In the genomic region with DNA sequence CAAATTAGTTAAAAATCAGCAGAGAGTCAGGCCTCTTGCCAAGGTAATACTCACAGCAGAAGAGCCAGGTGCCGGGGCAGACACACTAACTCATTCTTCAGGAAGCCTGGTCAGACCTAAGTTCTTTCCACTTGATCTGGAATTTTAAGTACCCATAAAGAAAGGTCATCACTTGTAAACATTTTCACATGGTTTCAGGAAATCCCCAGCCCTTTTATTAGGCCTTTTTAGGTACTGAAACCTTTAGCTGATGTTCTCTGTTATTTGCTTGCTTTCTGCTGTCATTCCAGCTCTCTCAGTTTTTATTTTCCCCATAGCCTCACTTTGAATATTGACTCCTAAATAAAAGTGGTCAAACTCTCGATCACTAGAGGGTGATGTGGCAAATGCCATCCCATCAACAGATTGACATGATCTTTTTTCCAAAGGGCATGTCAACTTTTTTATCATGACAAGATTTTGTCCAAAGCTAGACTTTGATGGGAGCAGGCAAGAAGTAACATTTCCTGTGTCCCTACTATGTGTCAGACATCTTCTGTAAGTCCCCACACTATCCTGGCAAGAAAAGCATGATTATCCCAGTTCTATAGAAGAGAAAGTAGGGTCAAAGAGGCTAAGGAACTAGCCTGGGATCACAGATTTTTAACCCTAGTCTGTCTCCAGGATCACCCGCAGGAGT, we compare ENCODE assay signal across 9 cellular contexts. TPM values are rescaled to one million over a fixed set of nuclear protein-coding genes. Genes with fewer than 3 reads are reported as not detected.
DNase-seq lines count a peak whose midpoint lies in the region; ATAC-seq, FAIRE-seq and TF ChIP-seq lines count a peak whose summit lies in the region.
"Had no signal": no experiment of that assay in that cellular context is flagged by ENCODE, and none has a peak within 500 bp of the region (broad histone marks: within the 10 kb centered on the region; RNA-seq: fewer than 3 reads in every experiment).

No MANE protein-coding gene starts in this region.

- DNase-seq in activated CD4-positive, alpha-beta T cell treated with anti-CD3 and anti-CD28 coated beads, Interleukin-2, amount 10 ng/mL, durations not matched to agents 24 days and 14 days, result no peak
- DNase-seq in activated CD4-positive, alpha-beta T cell treated with anti-CD3 and anti-CD28 coated beads for 4 hours, result no peak
- DNase-seq in RPMI8226, result peak; percentile 61
- DNase-seq in endothelial cell of umbilical vein (ENCODE audit: low read depth, low spot score), result peak; percentile 21
- no peak for DNase-seq in stimulated activated naive B cell treated with anti-CD40 and anti-IgM and Interleukin-4, amounts not matched to agents 10 μg/mL and 1 μg/mL and 100 μg/mL, for 72 hours
- no peak for DNase-seq in PC-9
- no peak for DNase-seq in iPS-NIHi11 (ENCODE audit: low spot score)
- DNase-seq in epidermal melanocyte (ENCODE audit: insufficient read length, low spot score), result no peak
- DNase-seq: testis had no signal

- dilution Hi-C loops in endothelial cell of umbilical vein (cut with MboI; ENCODE audit: extremely low pct_ligation_motif_present, low sequenced_read_pairs), result no loop called here

- H3K9me2 ChIP-seq in PC-9 (ENCODE audit: insufficient read depth), result no peaks in the 10 kb centered on the region

- H3K27ac Mint-ChIP-seq in activated CD4-positive, alpha-beta T cell treated with anti-CD3 and anti-CD28 coated beads, Interleukin-2, amount 10 ng/mL, durations not matched to agents 24 days and 14 days, result peak overlapping the region; percentile 91
- peak overlapping the region; percentile 98 for H3K27ac Mint-ChIP-seq in stimulated activated naive B cell treated with anti-CD40 and anti-IgM and Interleukin-4, amounts not matched to agents 10 μg/mL and 1 μg/mL and 100 μg/mL, for 72 hours

- no peak for FAIRE-seq in endothelial cell of umbilical vein (lab: Jason Lieb, UNC)

- CTCF ChIA-PET in endothelial cell of umbilical vein (lab: Charles Lee), result interaction anchor here (1.1 to 7.4 kb wide), 3 partner anchors 8 to 49 kb away, joined by 3 to 86 read pairs (median 3); no protein-coding TSS in a partner anchor
- CTCF ChIA-PET in PC-9 (lab: Charles Lee), result interaction anchor here (0.5 kb wide), 1 partner anchor 11 kb away, joined by 6 read pairs; no protein-coding TSS in a partner anchor

- no peaks in the 10 kb centered on the region for H4K20me1 ChIP-seq in endothelial cell of umbilical vein (replicated peaks; ENCODE audit: control insufficient read depth, extremely low read depth, insufficient read depth, low read length)
- peaks cover 5% of the 10 kb centered on the region for H4K20me1 ChIP-seq in PC-9 (ENCODE audit: insufficient read depth)

- H3K27me3 Mint-ChIP-seq in activated CD4-positive, alpha-beta T cell treated with anti-CD3 and anti-CD28 coated beads, Interleukin-2, amount 10 ng/mL, durations not matched to agents 24 days and 14 days, result no peaks in the 10 kb centered on the region
- H3K27me3 Mint-ChIP-seq in stimulated activated naive B cell treated with anti-CD40 and anti-IgM and Interleukin-4, amounts not matched to agents 10 μg/mL and 1 μg/mL and 100 μg/mL, for 72 hours, result no peaks in the 10 kb centered on the region

- peaks cover 2% of the 10 kb centered on the region for H3K79me2 ChIP-seq in endothelial cell of umbilical vein (ENCODE audit: control insufficient read depth, insufficient read depth, low read length)
- peaks cover 12% of the 10 kb centered on the region for H3K79me2 ChIP-seq in PC-9 (ENCODE audit: low read depth)

- H3K9me3 Mint-ChIP-seq in activated CD4-positive, alpha-beta T cell treated with anti-CD3 and anti-CD28 coated beads, Interleukin-2, amount 10 ng/mL, durations not matched to agents 24 days and 14 days, result no peaks in the 10 kb centered on the region
- H3K9me3 Mint-ChIP-seq in stimulated activated naive B cell treated with anti-CD40 and anti-IgM and Interleukin-4, amounts not matched to agents 10 μg/mL and 1 μg/mL and 100 μg/mL, for 72 hours, result no peaks in the 10 kb centered on the region

- H3K4me3 Mint-ChIP-seq in activated CD4-positive, alpha-beta T cell treated with anti-CD3 and anti-CD28 coated beads, Interleukin-2, amount 10 ng/mL, durations not matched to agents 24 days and 14 days, result peak overlapping the region; percentile 78
- peak overlapping the region; percentile 75 to 80 for H3K4me3 Mint-ChIP-seq in stimulated activated naive B cell treated with anti-CD40 and anti-IgM and Interleukin-4, amounts not matched to agents 10 μg/mL and 1 μg/mL and 100 μg/mL, for 72 hours

- no TSS peak for BruUV-seq in endothelial cell of umbilical vein (replicated peaks; lab: Mats Ljungman, UMichigan)
- BruUV-seq in PC-9 (replicated peaks; lab: Mats Ljungman, UMichigan), result no TSS peak

- intact Hi-C loops in activated CD4-positive, alpha-beta T cell treated with anti-CD3 and anti-CD28 coated beads, Interleukin-2, amount 10 ng/mL, durations not matched to agents 24 days and 14 days (cut with micrococcal nuclease), result loop anchor here (1.0 to 2.0 kb wide), 2 partner anchors 49 to 121 kb away; no protein-coding TSS in a partner anchor
- intact Hi-C loops in endothelial cell of umbilical vein (cut with micrococcal nuclease), result no loop called here
- intact Hi-C loops in PC-9 (cut with micrococcal nuclease; ENCODE audit: unreplicated experiment), result loop anchor here (10.0 kb wide), 1 partner anchor 97 kb away; no protein-coding TSS in a partner anchor

- ATAC-seq in stimulated activated naive B cell treated with anti-CD40 and anti-IgM and Interleukin-4, amounts not matched to agents 10 μg/mL and 1 μg/mL and 100 μg/mL, for 72 hours (replicated peaks), result peak; percentile 27 to 32

- TF ChIP-seq CTCF in endothelial cell of umbilical vein (IDR thresholded peaks at IDR 0.05; ENCODE audit: extremely low read depth in 1 of 2, insufficient read depth in 1 of 2, low read depth in 1 of 2, low read length in 2 of 2) (no peak), PC-9 (conservative IDR thresholded peaks at IDR 0.05) (no peak)

- H3K27ac ChIP-seq in endothelial cell of umbilical vein (ENCODE audit: insufficient read depth, low read depth, low read length), result no peak overlapping the region
- H3K27ac ChIP-seq in PC-9, result no peak overlapping the region
- H3K27ac ChIP-seq: testis had no signal

- no peak overlapping the region for H3K9ac ChIP-seq in endothelial cell of umbilical vein (replicated peaks; ENCODE audit: extremely low read depth, insufficient read depth, low read length)

- H3F3A ChIP-seq in PC-9 (ENCODE audit: insufficient read depth, low read depth), result peaks cover 19% of the 10 kb centered on the region

- H3K9me3 ChIP-seq in endothelial cell of umbilical vein (replicated peaks; ENCODE audit: control insufficient read depth, insufficient read depth, low read length), result no peaks in the 10 kb centered on the region
- H3K9me3 ChIP-seq in PC-9 (ENCODE audit: insufficient read depth, low read depth), result no peaks in the 10 kb centered on the region
- H3K9me3 ChIP-seq: testis had no signal

- H3K36me3 Mint-ChIP-seq in activated CD4-positive, alpha-beta T cell treated with anti-CD3 and anti-CD28 coated beads, Interleukin-2, amount 10 ng/mL, durations not matched to agents 24 days and 14 days (ENCODE audit: low read depth), result peaks cover 59% of the 10 kb centered on the region
- peaks cover 25 to 46% of the 10 kb centered on the region in 2 donors for H3K36me3 Mint-ChIP-seq in stimulated activated naive B cell treated with anti-CD40 and anti-IgM and Interleukin-4, amounts not matched to agents 10 μg/mL and 1 μg/mL and 100 μg/mL, for 72 hours

- no peak overlapping the region for H3K4me3 ChIP-seq in endothelial cell of umbilical vein (replicated peaks in 1 of 3; ENCODE audit: insufficient read depth in 1 of 3, low read depth in 1 of 3, low read length in 3 of 3)
- no peak overlapping the region for H3K4me3 ChIP-seq in PC-9
- H3K4me3 ChIP-seq: testis had no signal

- peaks cover 15 to 17% of the 10 kb centered on the region in 2 experiments for H3K36me3 ChIP-seq in endothelial cell of umbilical vein (ENCODE audit: control insufficient read depth in 2 of 2, extremely low read depth in 1 of 2, insufficient read depth in 2 of 2, low read length in 2 of 2)
- peaks cover 31% of the 10 kb centered on the region for H3K36me3 ChIP-seq in PC-9 (ENCODE audit: low read depth)

- H2AFZ ChIP-seq in endothelial cell of umbilical vein (ENCODE audit: low read depth, low read length) (no peak overlapping the region), PC-9 (no peak overlapping the region)

- H3K9me1 ChIP-seq in endothelial cell of umbilical vein (replicated peaks; ENCODE audit: control insufficient read depth, extremely low read depth, insufficient read depth, low read length), result no peaks in the 10 kb centered on the region

- H3K4me2 ChIP-seq in endothelial cell of umbilical vein (ENCODE audit: insufficient read depth, low read length), result no peak overlapping the region
- no peak overlapping the region for H3K4me2 ChIP-seq in PC-9

- H3K27me3 ChIP-seq in endothelial cell of umbilical vein (ENCODE audit: control insufficient read depth in 2 of 2, insufficient read depth in 2 of 2, low read length in 2 of 2) (no peaks in the 10 kb centered on the region), PC-9 (ENCODE audit: insufficient read depth, low read depth) (no peaks in the 10 kb centered on the region)
- H3K27me3 ChIP-seq: testis had no signal

- no peak for TF ChIP-seq POLR2A in endothelial cell of umbilical vein (IDR thresholded peaks at IDR 0.05; ENCODE audit: low read depth, low read length)

- H3K4me1 Mint-ChIP-seq in activated CD4-positive, alpha-beta T cell treated with anti-CD3 and anti-CD28 coated beads, Interleukin-2, amount 10 ng/mL, durations not matched to agents 24 days and 14 days, result peaks cover 46% of the 10 kb centered on the region
- H3K4me1 Mint-ChIP-seq in stimulated activated naive B cell treated with anti-CD40 and anti-IgM and Interleukin-4, amounts not matched to agents 10 μg/mL and 1 μg/mL and 100 μg/mL, for 72 hours, result peaks cover 61 to 87% of the 10 kb centered on the region in 2 donors

- H3K4me1 ChIP-seq in endothelial cell of umbilical vein (ENCODE audit: control insufficient read depth, extremely low read depth, insufficient read depth, low read length) (peaks cover 21% of the 10 kb centered on the region), PC-9 (replicated peaks; ENCODE audit: insufficient read depth) (peaks cover 18% of the 10 kb centered on the region)

- POLR2A ChIA-PET in endothelial cell of umbilical vein (lab: Charles Lee), result no interaction called here
- POLR2A ChIA-PET in PC-9 (lab: Charles Lee; ENCODE audit: unreplicated experiment), result no interaction called here

RNA-seq across cellular contexts. Expression of a gene that starts 5.7 kb away (rescaled TPM):
- 61.5 and 66.1 TPM in 2 replicates for total RNA-seq in activated CD4-positive, alpha-beta T cell treated with anti-CD3 and anti-CD28 coated beads, Interleukin-2, amount 10 ng/mL, durations not matched to agents 24 days and 14 days
- total RNA-seq in endothelial cell of umbilical vein (74.8 and 75.0 TPM in 2 replicates), PC-9 (2021) (84.8 and 86.7 TPM in 2 replicates)
- 65.0 and 78.6 TPM in 2 replicates for polyA plus RNA-seq in endothelial cell of umbilical vein
- 88.6 and 96.2 TPM in 2 replicates for polyA plus RNA-seq in endothelial cell of umbilical vein (2011; cell fraction: cytosol; rRNA removed)
- polyA plus RNA-seq in endothelial cell of umbilical vein (2011; cell fraction: nucleus; rRNA removed), result 193 and 227 TPM in 2 replicates
- polyA plus RNA-seq in endothelial cell of umbilical vein (2012), result 98.1 and 134 TPM in 2 replicates
- 57.8 and 58.6 TPM in 2 replicates for polyA minus RNA-seq in endothelial cell of umbilical vein
- polyA minus RNA-seq in endothelial cell of umbilical vein (2011; cell fraction: cytosol; rRNA and poly(A)+ RNA removed), result 28.8 TPM
- polyA minus RNA-seq in endothelial cell of umbilical vein (2011; cell fraction: nucleus; rRNA and poly(A)+ RNA removed), result 26.9 and 38.7 TPM in 2 replicates

RNA-seq across cellular contexts. Expression of a gene that starts 7.1 kb away (rescaled TPM):
- 89.1 and 90.5 TPM in 2 replicates for total RNA-seq in activated CD4-positive, alpha-beta T cell treated with anti-CD3 and anti-CD28 coated beads, Interleukin-2, amount 10 ng/mL, durations not matched to agents 24 days and 14 days
- total RNA-seq in endothelial cell of umbilical vein (48.1 and 50.7 TPM in 2 replicates), PC-9 (2021) (49.3 and 54.3 TPM in 2 replicates)
- 6.7 and 13.9 TPM in 2 replicates for polyA plus RNA-seq in endothelial cell of umbilical vein
- polyA plus RNA-seq in endothelial cell of umbilical vein (2011; cell fraction: cytosol; rRNA removed), result 15.8 and 16.0 TPM in 2 replicates
- polyA plus RNA-seq in endothelial cell of umbilical vein (2011; cell fraction: nucleus; rRNA removed), result 63.9 and 70.1 TPM in 2 replicates
- 35.0 and 37.2 TPM in 2 replicates for polyA plus RNA-seq in endothelial cell of umbilical vein (2012)
- polyA minus RNA-seq in endothelial cell of umbilical vein, result 45.0 and 49.8 TPM in 2 replicates
- 16.8 TPM for polyA minus RNA-seq in endothelial cell of umbilical vein (2011; cell fraction: cytosol; rRNA and poly(A)+ RNA removed)
- 112 and 125 TPM in 2 replicates for polyA minus RNA-seq in endothelial cell of umbilical vein (2011; cell fraction: nucleus; rRNA and poly(A)+ RNA removed)

RNA-seq across cellular contexts. Expression of a gene that starts 29.8 kb away (rescaled TPM):
- 0.47 TPM in 1 of 2 replicates, not detected in the other for total RNA-seq in activated CD4-positive, alpha-beta T cell treated with anti-CD3 and anti-CD28 coated beads, Interleukin-2, amount 10 ng/mL, durations not matched to agents 24 days and 14 days
- total RNA-seq in endothelial cell of umbilical vein, result not detected in 2 replicates
- polyA plus RNA-seq in endothelial cell of umbilical vein, result not detected in 2 replicates
- not detected in 2 replicates for polyA plus RNA-seq in endothelial cell of umbilical vein (2011; cell fraction: cytosol; rRNA removed)
- polyA plus RNA-seq in endothelial cell of umbilical vein (2011; cell fraction: nucleus; rRNA removed), result not detected in 2 replicates
- polyA plus RNA-seq in endothelial cell of umbilical vein (2012), result not detected in 2 replicates
- polyA minus RNA-seq in endothelial cell of umbilical vein, result not detected in 2 replicates
- polyA minus RNA-seq in endothelial cell of umbilical vein (2011; cell fraction: cytosol; rRNA and poly(A)+ RNA removed), result not detected
- polyA minus RNA-seq in endothelial cell of umbilical vein (2011; cell fraction: nucleus; rRNA and poly(A)+ RNA removed), result not detected in 2 replicates
- total RNA-seq in PC-9 (2021), result not detected in 2 replicates

RNA-seq across cellular contexts. Expression of a gene that starts 53.0 kb away (rescaled TPM):
- total RNA-seq in activated CD4-positive, alpha-beta T cell treated with anti-CD3 and anti-CD28 coated beads, Interleukin-2, amount 10 ng/mL, durations not matched to agents 24 days and 14 days, result 5.9 and 6.6 TPM in 2 replicates
- total RNA-seq in endothelial cell of umbilical vein, result 6.0 and 6.1 TPM in 2 replicates
- 3.0 and 3.9 TPM in 2 replicates for polyA plus RNA-seq in endothelial cell of umbilical vein
- 2.1 and 2.8 TPM in 2 replicates for polyA plus RNA-seq in endothelial cell of umbilical vein (2011; cell fraction: cytosol; rRNA removed)
- polyA plus RNA-seq in endothelial cell of umbilical vein (2011; cell fraction: nucleus; rRNA removed), result 4.2 and 4.5 TPM in 2 replicates
- polyA plus RNA-seq in endothelial cell of umbilical vein (2012), result 5.2 and 7.9 TPM in 2 replicates
- 11.0 and 19.2 TPM in 2 replicates for polyA minus RNA-seq in endothelial cell of umbilical vein
- 1.9 TPM for polyA minus RNA-seq in endothelial cell of umbilical vein (2011; cell fraction: cytosol; rRNA and poly(A)+ RNA removed)
- polyA minus RNA-seq in endothelial cell of umbilical vein (2011; cell fraction: nucleus; rRNA and poly(A)+ RNA removed), result 5.8 and 7.2 TPM in 2 replicates
- total RNA-seq in PC-9 (2021), result 1.9 and 3.2 TPM in 2 replicates

Comparison
In these comparisons a context has a peak if more than half of its experiments do, and no peak if none do; other contexts are left out.
1. DNase-seq: peak in RPMI8226 (single experiment) and endothelial cell of umbilical vein (single experiment); none in activated CD4-positive, alpha-beta T cell treated with anti-CD3 and anti-CD28 coated beads, Interleukin-2, amount 10 ng/mL, durations not matched to agents 24 days and 14 days (single experiment), activated CD4-positive, alpha-beta T cell treated with anti-CD3 and anti-CD28 coated beads for 4 hours (0 of 2), stimulated activated naive B cell treated with anti-CD40 and anti-IgM and Interleukin-4, amounts not matched to agents 10 μg/mL and 1 μg/mL and 100 μg/mL, for 72 hours (single experiment), PC-9 (0 of 2), iPS-NIHi11 (single experiment) and epidermal melanocyte (single experiment).